ENCODE assay signal across 8 cellular contexts in the genomic region with DNA sequence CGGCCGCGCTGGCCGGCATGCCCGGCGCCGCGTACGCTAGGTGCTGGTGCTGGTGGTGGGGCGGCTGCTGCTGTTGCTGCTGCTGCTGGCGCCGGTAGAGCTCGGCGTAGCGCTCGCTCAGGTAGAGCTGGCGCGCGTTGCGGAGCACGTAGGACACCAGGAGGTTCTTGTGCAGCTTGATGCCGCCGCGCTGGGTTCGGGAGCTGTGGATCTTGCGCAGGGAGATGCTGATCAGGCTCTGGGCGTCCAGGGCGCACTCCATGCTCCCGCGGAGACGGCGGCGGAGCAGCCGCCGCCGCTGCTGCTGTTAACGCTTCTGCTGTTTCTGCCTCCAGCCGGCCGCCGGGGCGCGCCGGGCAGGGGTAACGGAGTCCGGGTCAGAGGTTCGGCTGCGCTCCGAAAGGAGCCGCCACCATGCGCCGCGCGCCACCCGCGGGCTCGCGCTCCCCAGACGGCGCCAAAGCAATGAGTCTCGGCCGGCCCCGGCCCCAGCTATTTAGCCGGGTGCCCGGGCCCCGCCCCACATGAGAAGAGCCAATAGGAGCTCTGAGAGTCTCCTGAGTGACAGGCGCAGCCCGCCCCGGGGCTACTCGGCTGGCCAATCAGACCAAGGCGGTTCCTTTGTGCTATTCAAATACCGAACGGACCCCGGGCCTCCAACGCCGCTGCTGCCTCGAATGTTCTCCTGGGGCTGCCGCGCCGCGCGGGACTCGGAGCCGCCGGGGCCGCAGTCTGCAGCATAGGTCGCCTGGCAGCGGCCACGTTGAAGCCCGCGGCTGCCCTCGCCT. TPM values are rescaled to one million over a fixed set of nuclear protein-coding genes. Genes with fewer than 3 reads are reported as not detected.
A peak's percentile ranks its signal among the peaks of the same experiment; 100 is the strongest.
DNase-seq lines count a peak whose midpoint lies in the region; ATAC-seq and TF ChIP-seq lines count a peak whose summit lies in the region.

A gene (minus strand): TSS at position 471 of the 788 bp plus-strand sequence. CDS start 209 bp downstream, at position 262.

- H3K4me1 ChIP-seq in PC-9 (replicated peaks; ENCODE audit: insufficient read depth) (peaks cover 18% of the 10 kb centered on the region), muscle layer of duodenum (ENCODE audit: control insufficient read depth in 1 of 2, insufficient read depth in 2 of 2, low read length in 2 of 2) (peaks cover 0 to 17% of the 10 kb centered on the region in 2 donors)

- POLR2A ChIA-PET in PC-9 (lab: Charles Lee; ENCODE audit: unreplicated experiment) = interaction anchor here (0.5 to 1.4 kb wide), 27 partner anchors 11 to 1550 kb away, joined by 3 to 22 read pairs (median 5); no protein-coding TSS in a partner anchor

- H3K4me3 ChIP-seq in PC-9 = peak within 1 kb of the TSS; percentile 95
- peak within 1 kb of the TSS; percentile 80 to 96 for H3K4me3 ChIP-seq in muscle layer of duodenum (ENCODE audit: low read depth in 1 of 2, low read length in 2 of 2)

- peaks cover 16% of the 10 kb centered on the region for H3K79me2 ChIP-seq in PC-9 (ENCODE audit: low read depth)

- H4K20me1 ChIP-seq in PC-9 (ENCODE audit: insufficient read depth) = no peaks in the 10 kb centered on the region

- peaks cover 24% of the 10 kb centered on the region for H3F3A ChIP-seq in PC-9 (ENCODE audit: insufficient read depth, low read depth)

- H3K27me3 ChIP-seq in PC-9 (ENCODE audit: insufficient read depth, low read depth) = no peaks in the 10 kb centered on the region
- H3K27me3 ChIP-seq in muscle layer of duodenum (ENCODE audit: low read depth, low read length) = no peaks in the 10 kb centered on the region

- peak within 1 kb of the TSS; percentile 62; the same call in 1 of the 2 replicates for H2AFZ ChIP-seq in PC-9

- H3K9me2 ChIP-seq in PC-9 (ENCODE audit: insufficient read depth) = no peaks in the 10 kb centered on the region

- intact Hi-C loops in PC-9 (cut with micrococcal nuclease; ENCODE audit: unreplicated experiment) = loop anchor here (1.0 to 5.0 kb wide), 4 partner anchors 51 to 305 kb away; no protein-coding TSS in a partner anchor

- peaks cover 9% of the 10 kb centered on the region for H3K4me1 Mint-ChIP-seq in activated T-cell treated with anti-CD3 and anti-CD28 coated beads, Interleukin-2, amount 50 U/mL, for 4 hours (ENCODE audit: low read depth)

- no peaks in the 10 kb centered on the region for H3K36me3 Mint-ChIP-seq in activated T-cell treated with anti-CD3 and anti-CD28 coated beads, Interleukin-2, amount 50 U/mL, for 4 hours (ENCODE audit: insufficient read depth)

- peak within 1 kb of the TSS; percentile 45; the same call in 1 of the 2 replicates for H3K27ac ChIP-seq in PC-9
- peak within 1 kb of the TSS; percentile 93 for H3K27ac ChIP-seq in muscle layer of duodenum (ENCODE audit: low read length)

- ATAC-seq in GM21619 (IDR thresholded peaks at IDR 0.05; ENCODE audit: unreplicated experiment) = peak; percentile 76
- ATAC-seq in activated T-cell treated with anti-CD3 and anti-CD28 coated beads, Interleukin-2, amount 50 U/mL, for 4 hours = peak; percentile 94
- peak; percentile 84 for ATAC-seq in esophagus mucosa

- CTCF ChIA-PET in PC-9 (lab: Charles Lee) = interaction anchor here (0.7 to 1.1 kb wide), 5 partner anchors 38 to 283 kb away, joined by 3 to 8 read pairs (median 4); no protein-coding TSS in a partner anchor

- DNase-seq in DMS153 (lab: John Stamatoyannopoulos, UW) (peak; percentile 93), PC-9 (peak; percentile 87 to 98)
- peak; percentile 93 for DNase-seq in activated T-cell treated with anti-CD3 and anti-CD28 coated beads, Interleukin-2, amount 50 U/mL, for 4 hours
- DNase-seq in stimulated activated CD8-positive, alpha-beta memory T cell treated with anti-CD3 and anti-CD28 coated beads, Interleukin-7, amount 100 ng/mL, for 1 hour (ENCODE audit: low read depth in 2 of 2) = peak; percentile 84 to 89

- TF ChIP-seq EP300 in Ishikawa (IDR thresholded peaks at IDR 0.05; ENCODE audit: borderline replicate concordance) = no peak

- TF ChIP-seq RAD21 in Ishikawa (IDR thresholded peaks at IDR 0.05; ENCODE audit: low read depth) = peak; percentile 15; the same call in 1 of the 2 replicates

- H3K9me3 ChIP-seq in PC-9 (ENCODE audit: insufficient read depth, low read depth) = no peaks in the 10 kb centered on the region
- H3K9me3 ChIP-seq in muscle layer of duodenum (ENCODE audit: control insufficient read depth in 1 of 2, low read length in 2 of 2) = no peaks in the 10 kb centered on the region

- H3K36me3 ChIP-seq in PC-9 (ENCODE audit: low read depth) = no peaks in the 10 kb centered on the region
- H3K36me3 ChIP-seq in muscle layer of duodenum (ENCODE audit: control insufficient read depth in 1 of 2, insufficient read depth in 2 of 2, low read length in 2 of 2) = no peaks in the 10 kb centered on the region

- no peak for TF ChIP-seq CTCF in PC-9 (conservative IDR thresholded peaks at IDR 0.05)

- H3K4me2 ChIP-seq in PC-9 = peak within 1 kb of the TSS; percentile 95

- no peaks in the 10 kb centered on the region for H3K9me3 Mint-ChIP-seq in activated T-cell treated with anti-CD3 and anti-CD28 coated beads, Interleukin-2, amount 50 U/mL, for 4 hours

- peaks cover 8% of the 10 kb centered on the region for H3K27me3 Mint-ChIP-seq in activated T-cell treated with anti-CD3 and anti-CD28 coated beads, Interleukin-2, amount 50 U/mL, for 4 hours (ENCODE audit: low read depth)

- no TSS peak for BruUV-seq in PC-9 (replicated peaks; lab: Mats Ljungman, UMichigan)

- peak within 1 kb of the TSS; percentile 81 for H3K4me3 Mint-ChIP-seq in activated T-cell treated with anti-CD3 and anti-CD28 coated beads, Interleukin-2, amount 50 U/mL, for 4 hours

TF ChIP-seq in Ishikawa, 13 proteins besides CTCF, POLR2A, EP300 and RAD21:
- TF ChIP-seq YY1 (IDR thresholded peaks at IDR 0.05; ENCODE audit: low read depth) (0 out of 2 replicates have a peak, but pooled peaks have one; percentile 47), TAF1 (IDR thresholded peaks at IDR 0.05; ENCODE audit: low read depth) (peak; percentile 98), TCF12 (IDR thresholded peaks at IDR 0.05; ENCODE audit: low read depth) (peak; percentile 22; the same call in 1 of the 2 replicates), NFIC (IDR thresholded peaks at IDR 0.05) (no peak), ZBTB7A (IDR thresholded peaks at IDR 0.05; ENCODE audit: low read depth) (no peak), CREB1 (IDR thresholded peaks at IDR 0.05; ENCODE audit: low read depth) (no peak), FOXM1 (IDR thresholded peaks at IDR 0.05; ENCODE audit: borderline replicate concordance, low read depth) (peak; percentile 53), CEBPB (IDR thresholded peaks at IDR 0.05) (peak; percentile 27; the same call in 1 of the 2 replicates), TEAD4 (IDR thresholded peaks at IDR 0.05) (no peak; the same call in 1 of the 2 replicates), EGR1 (IDR thresholded peaks at IDR 0.05) (no peak)
- TF ChIP-seq, protein P1, sequence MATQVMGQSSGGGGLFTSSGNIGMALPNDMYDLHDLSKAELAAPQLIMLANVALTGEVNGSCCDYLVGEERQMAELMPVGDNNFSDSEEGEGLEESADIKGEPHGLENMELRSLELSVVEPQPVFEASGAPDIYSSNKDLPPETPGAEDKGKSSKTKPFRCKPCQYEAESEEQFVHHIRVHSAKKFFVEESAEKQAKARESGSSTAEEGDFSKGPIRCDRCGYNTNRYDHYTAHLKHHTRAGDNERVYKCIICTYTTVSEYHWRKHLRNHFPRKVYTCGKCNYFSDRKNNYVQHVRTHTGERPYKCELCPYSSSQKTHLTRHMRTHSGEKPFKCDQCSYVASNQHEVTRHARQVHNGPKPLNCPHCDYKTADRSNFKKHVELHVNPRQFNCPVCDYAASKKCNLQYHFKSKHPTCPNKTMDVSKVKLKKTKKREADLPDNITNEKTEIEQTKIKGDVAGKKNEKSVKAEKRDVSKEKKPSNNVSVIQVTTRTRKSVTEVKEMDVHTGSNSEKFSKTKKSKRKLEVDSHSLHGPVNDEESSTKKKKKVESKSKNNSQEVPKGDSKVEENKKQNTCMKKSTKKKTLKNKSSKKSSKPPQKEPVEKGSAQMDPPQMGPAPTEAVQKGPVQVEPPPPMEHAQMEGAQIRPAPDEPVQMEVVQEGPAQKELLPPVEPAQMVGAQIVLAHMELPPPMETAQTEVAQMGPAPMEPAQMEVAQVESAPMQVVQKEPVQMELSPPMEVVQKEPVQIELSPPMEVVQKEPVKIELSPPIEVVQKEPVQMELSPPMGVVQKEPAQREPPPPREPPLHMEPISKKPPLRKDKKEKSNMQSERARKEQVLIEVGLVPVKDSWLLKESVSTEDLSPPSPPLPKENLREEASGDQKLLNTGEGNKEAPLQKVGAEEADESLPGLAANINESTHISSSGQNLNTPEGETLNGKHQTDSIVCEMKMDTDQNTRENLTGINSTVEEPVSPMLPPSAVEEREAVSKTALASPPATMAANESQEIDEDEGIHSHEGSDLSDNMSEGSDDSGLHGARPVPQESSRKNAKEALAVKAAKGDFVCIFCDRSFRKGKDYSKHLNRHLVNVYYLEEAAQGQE (IDR thresholded peaks at IDR 0.05; ENCODE audit: low read depth) = 0 out of 2 replicates have a peak, but pooled peaks have one; percentile 21
- TF ChIP-seq, protein P2, sequence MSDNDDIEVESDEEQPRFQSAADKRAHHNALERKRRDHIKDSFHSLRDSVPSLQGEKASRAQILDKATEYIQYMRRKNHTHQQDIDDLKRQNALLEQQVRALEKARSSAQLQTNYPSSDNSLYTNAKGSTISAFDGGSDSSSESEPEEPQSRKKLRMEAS (IDR thresholded peaks at IDR 0.05) = peak; percentile 87
- TF ChIP-seq, protein P3, sequence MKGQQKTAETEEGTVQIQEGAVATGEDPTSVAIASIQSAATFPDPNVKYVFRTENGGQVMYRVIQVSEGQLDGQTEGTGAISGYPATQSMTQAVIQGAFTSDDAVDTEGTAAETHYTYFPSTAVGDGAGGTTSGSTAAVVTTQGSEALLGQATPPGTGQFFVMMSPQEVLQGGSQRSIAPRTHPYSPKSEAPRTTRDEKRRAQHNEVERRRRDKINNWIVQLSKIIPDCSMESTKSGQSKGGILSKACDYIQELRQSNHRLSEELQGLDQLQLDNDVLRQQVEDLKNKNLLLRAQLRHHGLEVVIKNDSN (IDR thresholded peaks at IDR 0.05) = no peak

RNA-seq across cellular contexts. Expression of the gene that starts here (rescaled TPM):
- total RNA-seq in PC-9 (2021) (35.5 and 37.3 TPM in 2 replicates), esophagus mucosa (8.1 TPM)
- 1 to 10 TPM; 1.6 to 1.9 (median 1.8) TPM for total RNA-seq in activated T-cell treated with anti-CD3 and anti-CD28 coated beads, Interleukin-2, amount 50 U/mL, for 4 hours

Comparison
In these comparisons a context has a peak if more than half of its experiments do, and no peak if none do; other contexts are left out.
1. Peak in every context shown above with its lines: DNase-seq, ATAC-seq, H3K4me3 ChIP-seq and H3K27ac ChIP-seq.